12 cellular contexts compared by ENCODE assay signal in the genomic region with DNA sequence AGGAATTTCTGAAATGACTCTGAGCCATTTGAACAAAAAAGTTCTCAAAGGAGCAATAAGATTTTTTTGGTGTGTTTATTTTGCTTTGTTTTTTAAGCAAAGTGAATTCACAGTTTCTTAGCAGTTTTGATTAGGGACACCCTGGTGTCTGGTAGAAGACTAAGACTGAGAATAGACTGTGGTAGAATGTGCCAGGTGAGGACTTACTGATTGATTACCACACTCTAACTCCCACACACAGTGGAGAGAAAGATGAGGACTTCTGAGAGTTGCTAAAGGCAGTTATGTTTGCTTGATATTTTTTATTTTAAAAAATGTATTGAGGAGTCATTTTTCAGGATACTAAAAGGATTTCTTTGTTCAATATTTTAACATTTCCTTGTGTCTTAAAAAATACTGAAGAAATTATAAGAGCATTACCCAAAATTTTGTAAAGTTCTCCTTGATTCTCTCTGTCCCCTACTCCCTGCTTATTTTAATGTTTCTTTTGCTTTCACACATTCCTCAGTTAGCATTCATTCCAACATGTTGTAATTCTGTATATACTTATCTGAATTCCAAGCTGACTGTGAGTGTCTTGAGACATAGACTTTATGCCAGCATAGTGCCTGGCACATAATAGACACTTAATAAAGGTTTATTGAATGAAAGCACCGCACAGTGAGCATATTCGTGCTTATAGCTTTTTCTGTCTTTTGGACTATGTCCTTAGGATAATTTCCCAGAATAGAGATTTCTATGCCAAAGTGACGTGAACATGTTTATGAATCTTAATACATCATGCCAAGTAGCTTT.
DNase-seq lines count a peak whose midpoint lies in the region; ATAC-seq, FAIRE-seq and TF ChIP-seq lines count a peak whose summit lies in the region.
"Had no signal": no experiment of that assay in that cellular context is flagged by ENCODE, and none has a peak within 500 bp of the region (broad histone marks: within the 10 kb centered on the region; RNA-seq: fewer than 3 reads in every experiment).

No MANE protein-coding gene starts in this region.

- peak; percentile 51 for FAIRE-seq in islet of Langerhans (lab: Jason Lieb, UNC)

- DNase-seq in left cardiac atrium (no peak), left ventricle myocardium inferior (no peak), upper lobe of right lung (no peak), H7 (no peak)
- no peak for DNase-seq in activated effector memory CD4-positive, alpha-beta T cell treated with anti-CD3 and anti-CD28 coated beads, Interleukin-2, amount 50 U/mL, for 16 hours
- no peak for DNase-seq in stimulated activated CD4-positive, alpha-beta T cell treated with anti-CD3 and anti-CD28 coated beads, Interleukin-4, amount 100 ng/mL, for 24 hours
- DNase-seq: DND-41; naive thymus-derived CD4-positive, alpha-beta T cell; NCI-H510A treated with DMSO at 0.1 percent for 48 hours; Right ventricle myocardium superior had no signal

- no peaks in the 10 kb centered on the region for H3K27me3 ChIP-seq in left ventricle myocardium inferior (ENCODE audit: low read depth)
- H3K27me3 ChIP-seq in upper lobe of right lung: no peaks in the 10 kb centered on the region
- no peaks in the 10 kb centered on the region for H3K27me3 ChIP-seq in H7 (ENCODE audit: control insufficient read depth, insufficient read depth, low read length)

- no peaks in the 10 kb centered on the region for H3K9me3 Mint-ChIP-seq in activated T-helper 17 cell treated with anti-CD3 and anti-CD28 coated beads, Interleukin-2, amount 50 U/mL, for 72 hours
- H3K9me3 Mint-ChIP-seq: naive thymus-derived CD4-positive, alpha-beta T cell had no signal

- intact Hi-C loops in left cardiac atrium (cut with DNase I): no loop called here
- intact Hi-C loops in left ventricle myocardium inferior (cut with micrococcal nuclease): no loop called here
- intact Hi-C loops in upper lobe of right lung (cut with DNase I): no loop called here

- H3K36me3 ChIP-seq in left ventricle myocardium inferior (no peaks in the 10 kb centered on the region), upper lobe of right lung (no peaks in the 10 kb centered on the region), H7 (replicated peaks; ENCODE audit: control insufficient read depth, insufficient read depth, low read length) (no peaks in the 10 kb centered on the region)

- H3K4me1 ChIP-seq in left ventricle myocardium inferior (peaks cover 61% of the 10 kb centered on the region), upper lobe of right lung (peaks cover 37% of the 10 kb centered on the region)

- peak overlapping the region; percentile 21 for H3K4me3 Mint-ChIP-seq in activated T-helper 17 cell treated with anti-CD3 and anti-CD28 coated beads, Interleukin-2, amount 50 U/mL, for 72 hours
- H3K4me3 Mint-ChIP-seq: naive thymus-derived CD4-positive, alpha-beta T cell had no signal

- ATAC-seq in left cardiac atrium (peak; percentile 47 to 68), upper lobe of right lung (peak; percentile 54)
- ATAC-seq in activated T-helper 17 cell treated with anti-CD3 and anti-CD28 coated beads, Interleukin-2, amount 50 U/mL, for 72 hours (replicated peaks): peak; percentile 100
- ATAC-seq: naive thymus-derived CD4-positive, alpha-beta T cell had no signal

- H3K9me3 ChIP-seq in left ventricle myocardium inferior (replicated peaks): no peaks in the 10 kb centered on the region
- H3K9me3 ChIP-seq in upper lobe of right lung: no peaks in the 10 kb centered on the region

- H3K27me3 Mint-ChIP-seq in activated T-helper 17 cell treated with anti-CD3 and anti-CD28 coated beads, Interleukin-2, amount 50 U/mL, for 72 hours: no peaks in the 10 kb centered on the region
- H3K27me3 Mint-ChIP-seq: naive thymus-derived CD4-positive, alpha-beta T cell had no signal

- no peak overlapping the region for H3K27ac ChIP-seq in left ventricle myocardium inferior (replicated peaks)
- peak overlapping the region; percentile 20 for H3K27ac ChIP-seq in upper lobe of right lung

- H3K4me1 Mint-ChIP-seq in activated T-helper 17 cell treated with anti-CD3 and anti-CD28 coated beads, Interleukin-2, amount 50 U/mL, for 72 hours: peaks cover 31% of the 10 kb centered on the region

- peaks cover 61% of the 10 kb centered on the region for H3K36me3 Mint-ChIP-seq in activated T-helper 17 cell treated with anti-CD3 and anti-CD28 coated beads, Interleukin-2, amount 50 U/mL, for 72 hours (ENCODE audit: low read depth)

- peak overlapping the region; percentile 29 for H3K27ac Mint-ChIP-seq in activated T-helper 17 cell treated with anti-CD3 and anti-CD28 coated beads, Interleukin-2, amount 50 U/mL, for 72 hours
- H3K27ac Mint-ChIP-seq: naive thymus-derived CD4-positive, alpha-beta T cell had no signal

- H3K4me3 ChIP-seq in left ventricle myocardium inferior: no peak overlapping the region
- no peak overlapping the region for H3K4me3 ChIP-seq in upper lobe of right lung
- no peak overlapping the region for H3K4me3 ChIP-seq in H7 (ENCODE audit: insufficient read depth, low read depth, low read length)

- TF ChIP-seq CTCF in left ventricle myocardium inferior (IDR thresholded peaks at IDR 0.05; ENCODE audit: borderline replicate concordance): no peak
- TF ChIP-seq CTCF in upper lobe of right lung (IDR thresholded peaks at IDR 0.05): no peak
